ENCODE assay signal across 15 cellular contexts in the genomic region with DNA sequence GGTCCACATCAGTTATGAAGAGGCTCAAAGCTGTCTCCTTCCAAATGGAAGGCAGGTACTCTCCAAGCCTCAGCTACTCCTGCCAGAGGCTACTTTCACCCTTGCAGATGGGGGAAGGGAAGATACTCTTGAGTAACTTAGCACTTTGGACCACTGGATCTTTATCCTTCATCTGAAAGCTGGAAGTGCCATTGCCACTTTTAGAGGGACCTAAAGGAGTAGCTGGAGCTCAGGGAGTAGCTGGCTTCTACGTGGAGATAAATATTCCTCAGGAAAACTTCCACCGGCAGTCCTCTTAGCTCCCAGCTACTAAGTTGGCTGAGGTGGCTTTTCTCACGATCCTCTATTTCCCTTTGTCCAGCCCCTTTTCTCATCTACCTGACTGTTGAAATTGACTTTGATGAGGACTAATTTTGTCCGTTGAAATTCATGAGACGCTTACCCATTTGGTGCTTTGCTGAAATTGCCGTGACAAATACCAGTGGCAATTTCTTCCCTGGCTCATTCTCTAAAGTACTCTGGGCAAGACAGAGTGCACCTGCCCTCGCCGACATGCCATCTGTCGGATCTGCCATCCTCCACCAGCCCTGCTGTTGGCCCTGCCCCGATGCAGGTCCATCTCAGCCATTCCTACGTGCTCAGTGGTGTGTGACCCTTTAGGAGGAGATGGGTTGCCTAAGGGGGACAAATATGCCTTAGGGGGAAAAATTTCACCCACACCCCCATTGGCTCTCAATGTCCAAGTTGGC. TPM values are rescaled to one million over a fixed set of nuclear protein-coding genes. Genes with fewer than 3 reads are reported as not detected.
DNase-seq lines count a peak whose midpoint lies in the region; TF ChIP-seq lines count a peak whose summit lies in the region.
"Had no signal": no experiment of that assay in that cellular context is flagged by ENCODE, and none has a peak within 500 bp of the region (broad histone marks: within the 10 kb centered on the region; RNA-seq: fewer than 3 reads in every experiment).

No MANE protein-coding gene starts in this region.

- H4K20me1 ChIP-seq in osteoblast (ENCODE audit: insufficient read depth, low read length), result no peaks in the 10 kb centered on the region

- H3K4me1 ChIP-seq in HEK293 (ENCODE audit: control insufficient read depth, insufficient read depth, low read length) (no peaks in the 10 kb centered on the region), osteoblast (ENCODE audit: insufficient read depth, low read length) (no peaks in the 10 kb centered on the region), testis (no peaks in the 10 kb centered on the region)
- H3K4me1 ChIP-seq: A549, BE2C had no signal

- no peak for TF ChIP-seq POLR2A in testis (IDR thresholded peaks at IDR 0.05)

- H3K27ac ChIP-seq in HEK293 (ENCODE audit: extremely low read depth, low read depth, low read length) (no peak overlapping the region), osteoblast (ENCODE audit: low read depth, low read length) (no peak overlapping the region), testis (no peak overlapping the region)
- H3K27ac ChIP-seq: A549, C4-2B, GM23248 had no signal

- H3K36me3 ChIP-seq in HEK293 (ENCODE audit: control insufficient read depth in 2 of 2, insufficient read depth in 1 of 2, low read length in 2 of 2) (no peaks in the 10 kb centered on the region), osteoblast (ENCODE audit: insufficient read depth, low read length) (no peaks in the 10 kb centered on the region), testis (ENCODE audit: low read depth, missing control alignments) (no peaks in the 10 kb centered on the region)
- H3K36me3 ChIP-seq: BE2C had no signal

- no peaks in the 10 kb centered on the region for H3K27me3 ChIP-seq in osteoblast (ENCODE audit: insufficient read depth, low read length)
- no peaks in the 10 kb centered on the region for H3K27me3 ChIP-seq in testis
- H3K27me3 ChIP-seq: BE2C had no signal

- no peaks in the 10 kb centered on the region for H3K79me2 ChIP-seq in osteoblast (ENCODE audit: insufficient read depth, low read length)

- H3K9me3 ChIP-seq in HEK293 (ENCODE audit: control insufficient read depth, insufficient read depth, low read depth, low read length) (no peaks in the 10 kb centered on the region), osteoblast (ENCODE audit: low read depth, low read length) (no peaks in the 10 kb centered on the region), testis (no peaks in the 10 kb centered on the region)
- H3K9me3 ChIP-seq: A549, BE2C had no signal

- H2AFZ ChIP-seq in osteoblast (ENCODE audit: low read length), result no peak overlapping the region
- H2AFZ ChIP-seq: GM23248 had no signal

- intact Hi-C loops in testis (cut with DNase I; ENCODE audit: low total_unique reads), result no loop called here

- DNase-seq in DMS79 treated with DMSO at 0.1 percent for 48 hours (lab: John Stamatoyannopoulos, UW) (peak; percentile 78), NCI-H524 (lab: John Stamatoyannopoulos, UW) (peak; percentile 67 to 82), osteoblast (ENCODE audit: insufficient read length, low spot score, missing footprints) (peak; percentile 23), DMS 273 treated with DMSO at 0.1 percent for 48 hours (lab: John Stamatoyannopoulos, UW) (no peak), testis (no peak)
- DNase-seq: BE2C; CD4-positive, alpha-beta memory T cell; DMS153; GM23248; IMR-90 had no signal

- POLR2A ChIA-PET in HEK293 (lab: Yijun Ruan, JAX), result no interaction called here

- H3K4me3 ChIP-seq in HEK293 (ENCODE audit: low read depth, low read length), result no peak overlapping the region
- no peak overlapping the region for H3K4me3 ChIP-seq in osteoblast (ENCODE audit: insufficient read depth, low read length)
- H3K4me3 ChIP-seq in testis, result no peak overlapping the region
- H3K4me3 ChIP-seq: A549, GM23248 had no signal

- no peak for TF ChIP-seq CTCF in HEK293 (tag by site-specific recombination; IDR thresholded peaks at IDR 0.05)
- TF ChIP-seq CTCF in osteoblast (IDR thresholded peaks at IDR 0.05; ENCODE audit: extremely low read depth, low read depth, low read length), result no peak
- no peak for TF ChIP-seq CTCF in testis (IDR thresholded peaks at IDR 0.05)

- 91 to 92% methylated on average over 11 of the region's 11 CpGs for WGBS in testis, 2 donors

- CTCF ChIA-PET in HEK293 (lab: Yijun Ruan, JAX), result interaction anchor here (0.6 to 1.1 kb wide), 2 partner anchors 35 to 271 kb away, joined by 4 read pairs; no protein-coding TSS in a partner anchor

- H3K4me2 ChIP-seq in osteoblast (ENCODE audit: insufficient read depth, low read length), result no peak overlapping the region
- H3K4me2 ChIP-seq: A549 had no signal

TF ChIP-seq in HEK293, 187 proteins besides CTCF, POLR2A, EP300 and RAD21:
- TF ChIP-seq ZNF394 (tag by site-specific recombination; IDR thresholded peaks at IDR 0.05; ENCODE audit: borderline replicate concordance) (peak; percentile 98), HOXC10 (CRISPR knock-in tag; IDR thresholded peaks at IDR 0.05) (no peak), ZNF175 (tag by site-specific recombination; IDR thresholded peaks at IDR 0.05) (no peak), SP3 (tag by site-specific recombination; IDR thresholded peaks at IDR 0.05) (no peak), ZSCAN5A (tag by site-specific recombination; IDR thresholded peaks at IDR 0.05) (no peak)

RNA-seq across cellular contexts. Expression of gene IGSF21, which starts 13.6 kb away (rescaled TPM):
- total RNA-seq in osteoblast, result not detected in 2 replicates
- 1 to 10 TPM; 1.7 to 2.9 TPM for total RNA-seq in testis
- polyA plus RNA-seq in testis (ENCODE audit: insufficient read depth, low read depth, low replicate concordance), result 4.2 TPM
- total RNA-seq: CD4-positive, alpha-beta memory T cell; GM23248; HT-29; IMR-90 had no signal
- polyA plus RNA-seq: A549; AG04450; CD4-positive, alpha-beta memory T cell; GM23248; IMR-90 had no signal

Comparison
In these comparisons a context has a peak if more than half of its experiments do, and no peak if none do; other contexts are left out.
1. DNase-seq: peak in DMS79 treated with DMSO at 0.1 percent for 48 hours (single experiment), NCI-H524 (2 of 2) and osteoblast (single experiment); none in DMS 273 treated with DMSO at 0.1 percent for 48 hours (single experiment) and testis (single experiment).